14 cellular contexts compared by ENCODE assay signal in the genomic region with DNA sequence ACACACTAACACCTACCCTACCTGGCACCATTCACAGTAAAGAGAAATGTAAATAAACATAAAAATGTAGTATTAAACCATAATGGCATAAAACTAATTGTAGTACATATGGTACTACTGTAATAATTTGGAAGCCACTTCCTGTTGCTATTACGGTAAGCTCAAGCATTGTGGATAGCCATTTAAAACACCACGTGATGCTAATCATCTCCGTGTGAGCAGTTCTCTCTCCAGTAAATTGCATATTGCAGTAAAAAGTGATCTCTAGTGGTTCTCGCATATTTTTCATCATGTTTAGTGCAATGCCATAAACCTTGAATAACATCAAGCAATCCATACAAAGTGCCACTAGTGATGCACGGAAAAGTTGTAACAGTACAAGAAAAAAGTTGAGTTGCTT.
DNase-seq lines count a peak whose midpoint lies in the region; ATAC-seq lines count a peak whose summit lies in the region.
"Had no signal": no experiment of that assay in that cellular context is flagged by ENCODE, and none has a peak within 500 bp of the region (broad histone marks: within the 10 kb centered on the region; RNA-seq: fewer than 3 reads in every experiment).

No MANE protein-coding gene starts in this region.

- H3K27ac ChIP-seq in CD8-positive, alpha-beta memory T cell (ENCODE audit: low read depth, low read length), result no peak overlapping the region

- POLR2A ChIA-PET in CD8-positive, alpha-beta memory T cell (lab: Charles Lee), result no interaction called here

- CTCF ChIA-PET in CD8-positive, alpha-beta memory T cell (lab: Charles Lee), result no interaction called here

- DNase-seq in DMS153 treated with DMSO at 0.1 percent for 48 hours (lab: John Stamatoyannopoulos, UW; ENCODE audit: unreplicated experiment) (peak; percentile 32), NCI-H1417 treated with DMSO at 0.1 percent for 48 hours (lab: John Stamatoyannopoulos, UW) (peak; percentile 49), NCI-H748 (lab: John Stamatoyannopoulos, UW; ENCODE audit: unreplicated experiment) (peak; percentile 69), left colon (no peak), hippocampal formation (lab: John Stamatoyannopoulos, UW) (no peak)
- no peak for DNase-seq in CD8-positive, alpha-beta memory T cell
- DNase-seq in activated CD4-positive, alpha-beta T cell treated with anti-CD3 and anti-CD28 coated beads, Interleukin-2, amount 50 U/mL, for 1 hour, result no peak
- DNase-seq: Caco-2; CD8-positive, alpha-beta T cell; GOT3; H9 had no signal

- H3K36me3 Mint-ChIP-seq in CD8-positive, alpha-beta memory T cell, result no peaks in the 10 kb centered on the region
- H3K36me3 Mint-ChIP-seq: CD14-positive monocyte; CD8-positive, alpha-beta T cell had no signal

- no peaks in the 10 kb centered on the region for H3K27me3 ChIP-seq in CD8-positive, alpha-beta memory T cell (ENCODE audit: insufficient read depth, low read length, poor library complexity, severe bottlenecking)

- peaks cover 0 to 10% (median 2%) of the 10 kb centered on the region in 5 donors for H3K9me3 Mint-ChIP-seq in CD8-positive, alpha-beta memory T cell
- H3K9me3 Mint-ChIP-seq: CD8-positive, alpha-beta T cell; H9 had no signal

- ATAC-seq in left colon (peak; percentile 92), HG03175 (IDR thresholded peaks at IDR 0.05; ENCODE audit: unreplicated experiment) (no peak)
- ATAC-seq: CD8-positive, alpha-beta T cell; GM12878 had no signal

- intact Hi-C loops in left colon (cut with DNase I, micrococcal nuclease), result no loop called here

- H3K4me3 ChIP-seq in CD8-positive, alpha-beta memory T cell (ENCODE audit: low read length), result no peak overlapping the region
- H3K4me3 ChIP-seq: GM12878 had no signal

- no peaks in the 10 kb centered on the region for H3K4me1 Mint-ChIP-seq in CD8-positive, alpha-beta memory T cell
- H3K4me1 Mint-ChIP-seq: CD14-positive monocyte, H9 had no signal

- no peak overlapping the region for H3K4me3 Mint-ChIP-seq in CD8-positive, alpha-beta memory T cell
- H3K4me3 Mint-ChIP-seq: CD14-positive monocyte; CD8-positive, alpha-beta T cell; H9 had no signal

- H3K36me3 ChIP-seq in CD8-positive, alpha-beta memory T cell (ENCODE audit: insufficient read depth, low read length), result no peaks in the 10 kb centered on the region

- no peak overlapping the region for H3K27ac Mint-ChIP-seq in CD8-positive, alpha-beta memory T cell
- H3K27ac Mint-ChIP-seq: CD14-positive monocyte; CD8-positive, alpha-beta T cell; H9 had no signal

- H3K4me1 ChIP-seq in CD8-positive, alpha-beta memory T cell (ENCODE audit: insufficient read depth, low read length), result no peaks in the 10 kb centered on the region

- H3K9me3 ChIP-seq in CD8-positive, alpha-beta memory T cell (ENCODE audit: low read length), result no peaks in the 10 kb centered on the region
- H3K9me3 ChIP-seq: Caco-2 had no signal

- H3K27me3 Mint-ChIP-seq in CD8-positive, alpha-beta memory T cell, result no peaks in the 10 kb centered on the region

Comparison
In these comparisons a context has a peak if more than half of its experiments do, and no peak if none do; other contexts are left out.
1. DNase-seq: peak in DMS153 treated with DMSO at 0.1 percent for 48 hours (single experiment), NCI-H1417 treated with DMSO at 0.1 percent for 48 hours (single experiment) and NCI-H748 (single experiment); none in left colon (0 of 2), hippocampal formation (0 of 2), CD8-positive, alpha-beta memory T cell (0 of 5) and activated CD4-positive, alpha-beta T cell treated with anti-CD3 and anti-CD28 coated beads, Interleukin-2, amount 50 U/mL, for 1 hour (single experiment).